ENCODE assay signal across 8 cellular contexts in the genomic region with DNA sequence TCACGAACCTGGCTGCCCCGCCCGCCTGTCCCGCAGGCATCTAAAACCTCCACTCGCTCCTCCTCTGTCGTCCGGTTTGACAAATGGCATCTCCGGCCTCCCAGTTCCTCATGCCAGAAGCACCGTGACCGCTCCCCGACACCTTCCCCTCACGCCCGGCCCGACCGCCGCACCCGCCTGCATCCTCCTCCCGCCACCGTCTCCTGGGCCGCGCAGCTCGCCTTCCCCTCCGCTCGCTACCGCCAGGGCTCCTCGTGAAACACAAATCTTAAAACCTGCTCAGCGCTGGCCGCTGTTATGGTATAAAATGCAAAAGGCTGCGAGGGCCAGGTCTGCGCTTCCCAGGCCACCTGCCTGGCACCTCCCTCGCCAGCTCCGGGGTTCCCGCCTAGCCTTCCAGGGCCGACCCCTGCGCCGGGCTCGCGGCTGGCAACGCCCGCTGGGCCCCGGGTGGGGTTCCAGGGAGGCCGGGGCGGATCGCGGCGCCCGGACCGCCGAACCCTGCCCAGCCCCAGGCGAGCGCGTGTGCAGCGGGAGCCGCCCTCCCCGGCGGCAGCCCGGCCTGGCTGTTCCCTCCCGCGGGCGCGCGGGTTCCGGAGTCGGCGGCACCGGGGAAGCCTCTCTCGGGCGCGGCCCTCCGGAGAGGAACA. TPM values are rescaled to one million over a fixed set of nuclear protein-coding genes. Genes with fewer than 3 reads are reported as not detected.
A peak's percentile ranks its signal among the peaks of the same experiment; 100 is the strongest.
DNase-seq lines count a peak whose midpoint lies in the region; TF ChIP-seq lines count a peak whose summit lies in the region.

No MANE protein-coding gene starts in this region.

- no peak overlapping the region for H2BK15ac ChIP-seq in H9 (ENCODE audit: low read depth, low read length)

- H4K91ac ChIP-seq in H9 (ENCODE audit: insufficient read length, low read depth, low read length), result no peak overlapping the region

- H3K4me1 ChIP-seq in ES-I3 (ENCODE audit: insufficient read depth, low read length) (no peaks in the 10 kb centered on the region; the same call in 1 of the 2 replicates), H9 (ENCODE audit: insufficient read depth, low read length) (no peaks in the 10 kb centered on the region; the same call in 1 of the 2 replicates)

- H3K27ac ChIP-seq in H9 (ENCODE audit: insufficient read length, low read depth, low read length), result no peak overlapping the region
- peak overlapping the region; percentile 81 for H3K27ac ChIP-seq in layer of hippocampus (ENCODE audit: low read depth, low read length)

- H3K23me2 ChIP-seq in H9 (ENCODE audit: insufficient read length, low read depth, low read length, poor library complexity, severe bottlenecking), result peaks cover 5% of the 10 kb centered on the region

- H3K4me1 Mint-ChIP-seq in H9, result peaks cover 7 to 14% of the 10 kb centered on the region in 2 experiments
- H3K4me1 Mint-ChIP-seq in stimulated activated naive CD8-positive, alpha-beta T cell treated with anti-CD3 and anti-CD28 coated beads, Interleukin-15, Interleukin-2, amounts not matched to agents 100 ng/mL and 50 ng/mL, for 24 hours (ENCODE audit: low read depth), result peaks cover 26% of the 10 kb centered on the region

- H3K27ac Mint-ChIP-seq in H9, result peak overlapping the region; percentile 59 to 95 (median 72); a peak in 5 of 7 replicates
- peak overlapping the region; percentile 63 for H3K27ac Mint-ChIP-seq in stimulated activated naive CD8-positive, alpha-beta T cell treated with anti-CD3 and anti-CD28 coated beads, Interleukin-15, Interleukin-2, amounts not matched to agents 100 ng/mL and 50 ng/mL, for 24 hours

- no peak overlapping the region for H4K5ac ChIP-seq in H9 (ENCODE audit: insufficient read length, low read depth, low read length)

- H2BK120ac ChIP-seq in H9 (ENCODE audit: low read depth, low read length, poor library complexity, severe bottlenecking), result no peak overlapping the region

- no peak overlapping the region for H3K23ac ChIP-seq in H9 (ENCODE audit: insufficient read length, low read depth, low read length)

- H3K9me3 ChIP-seq in ES-I3 (ENCODE audit: control insufficient read depth, insufficient read depth, low read length) (no peaks in the 10 kb centered on the region), H9 (ENCODE audit: control insufficient read depth, low read depth, low read length) (no peaks in the 10 kb centered on the region)

- peak overlapping the region; percentile 91 to 94 for H3K4me3 Mint-ChIP-seq in H9
- peak overlapping the region; percentile 84 for H3K4me3 Mint-ChIP-seq in stimulated activated naive CD8-positive, alpha-beta T cell treated with anti-CD3 and anti-CD28 coated beads, Interleukin-15, Interleukin-2, amounts not matched to agents 100 ng/mL and 50 ng/mL, for 24 hours

- no peak overlapping the region for H3K4ac ChIP-seq in H9 (ENCODE audit: low read depth, low read length)

- peak overlapping the region; percentile 61 for H3K9ac ChIP-seq in ES-I3 (ENCODE audit: low read depth, low read length)
- peak overlapping the region; percentile 61 for H3K9ac ChIP-seq in H9 (ENCODE audit: extremely low read depth, insufficient read length, low read length)

- peak overlapping the region; percentile 43; the same call in 1 of the 2 replicates for H3K14ac ChIP-seq in H9 (ENCODE audit: insufficient read depth, low read length)

- H3K27me3 ChIP-seq in H9 (ENCODE audit: insufficient read depth, low read length) (no peaks in the 10 kb centered on the region), layer of hippocampus (ENCODE audit: control insufficient read depth, insufficient read depth, low read length) (no peaks in the 10 kb centered on the region)

- H3K36me3 Mint-ChIP-seq in H9 (ENCODE audit: insufficient read depth in 1 of 3, low read depth in 3 of 3), result peaks cover 2 to 32% (median 11%) of the 10 kb centered on the region in 3 experiments; a peak in 5 of 7 replicates
- H3K36me3 Mint-ChIP-seq in stimulated activated naive CD8-positive, alpha-beta T cell treated with anti-CD3 and anti-CD28 coated beads, Interleukin-15, Interleukin-2, amounts not matched to agents 100 ng/mL and 50 ng/mL, for 24 hours (ENCODE audit: low read depth), result no peaks in the 10 kb centered on the region

- H3K27me3 Mint-ChIP-seq in H9 (ENCODE audit: low read depth), result peaks cover 2% of the 10 kb centered on the region; the same call in 1 of the 2 replicates
- H3K27me3 Mint-ChIP-seq in stimulated activated naive CD8-positive, alpha-beta T cell treated with anti-CD3 and anti-CD28 coated beads, Interleukin-15, Interleukin-2, amounts not matched to agents 100 ng/mL and 50 ng/mL, for 24 hours, result no peaks in the 10 kb centered on the region

- no peak overlapping the region for H2BK20ac ChIP-seq in H9 (ENCODE audit: low read depth, low read length, poor library complexity, severe bottlenecking)

- H3K9me3 Mint-ChIP-seq in H9, result no peaks in the 10 kb centered on the region
- H3K9me3 Mint-ChIP-seq in stimulated activated naive CD8-positive, alpha-beta T cell treated with anti-CD3 and anti-CD28 coated beads, Interleukin-15, Interleukin-2, amounts not matched to agents 100 ng/mL and 50 ng/mL, for 24 hours, result no peaks in the 10 kb centered on the region

- peak overlapping the region; percentile 59 for H3K18ac ChIP-seq in H9 (ENCODE audit: insufficient read length, low read depth, low read length)

- peaks cover 8% of the 10 kb centered on the region; the same call in 1 of the 2 replicates for H3K79me2 ChIP-seq in H9 (ENCODE audit: insufficient read depth, low read length)

- H3K36me3 ChIP-seq in ES-I3 (ENCODE audit: insufficient read depth, low read length), result no peaks in the 10 kb centered on the region; the same call in none of the 2 replicates

- no peak overlapping the region for H3K56ac ChIP-seq in H9 (ENCODE audit: insufficient read length, low read depth, low read length)

- no peak overlapping the region for H4K8ac ChIP-seq in H9 (replicated peaks; ENCODE audit: insufficient read length, low read depth, low read length)

- no peak overlapping the region for H2AK5ac ChIP-seq in H9 (ENCODE audit: insufficient read length, low read length)

- no peak for DNase-seq in H9
- DNase-seq in NOMO-1 treated with DMSO at 0.1 percent for 48 hours (lab: John Stamatoyannopoulos, UW; ENCODE audit: unreplicated experiment), result peak; percentile 33
- DNase-seq in T47D (ENCODE audit: low read depth in 1 of 2, low spot score in 1 of 2), result peak; percentile 55 to 76
- no peak for DNase-seq in islet precursor cell
- no peak for DNase-seq in NK-92 treated with Interleukin-12 subunit alpha and Interleukin-12 subunit beta, amount 100 ng/mL, for 24 hours (lab: John Stamatoyannopoulos, UW)

- peaks cover 5% of the 10 kb centered on the region for H3K79me1 ChIP-seq in H9 (ENCODE audit: insufficient read depth, low read depth, low read length, poor library complexity, severe bottlenecking)

- H3K4me2 ChIP-seq in H9 (ENCODE audit: insufficient read depth, insufficient read length, low read length), result peak overlapping the region; percentile 70

- H2BK12ac ChIP-seq in H9 (ENCODE audit: insufficient read length, low read depth, low read length), result no peak overlapping the region

- H3T11ph ChIP-seq in H9 (ENCODE audit: low read length), result no peak overlapping the region

- WGBS in H9 (ENCODE audit: extremely low coverage, insufficient read length, low lambda C conversion rate), result no CpG with 5 or more reads among the region's 70 CpGs

- in situ Hi-C loops in T47D (cut with HindIII; ENCODE audit: low pct_unique_long_range_greater_than_20kb, low sequenced_read_pairs), result no loop called here

- H2AFZ ChIP-seq in H9 (ENCODE audit: low read length), result no peak overlapping the region

- no peak overlapping the region for H2BK5ac ChIP-seq in H9 (ENCODE audit: insufficient read length, low read length)

- TF ChIP-seq CTCF in H9 (conservative IDR thresholded peaks at IDR 0.05), result 0 out of 3 replicates have a peak, but pooled peaks have one; percentile 12

- no peaks in the 10 kb centered on the region for H4K20me1 ChIP-seq in H9 (ENCODE audit: control insufficient read depth, insufficient read depth, insufficient read length)

RNA-seq across cellular contexts. Expression of gene SPSB3, which starts 0.5 kb away (rescaled TPM):
- 19.9 and 20.0 TPM in 2 replicates for total RNA-seq in H9 (2021)

RNA-seq across cellular contexts. Expression of gene NUBP2, which starts 0.9 kb away (rescaled TPM):
- total RNA-seq in H9 (2021), result 67.7 and 69.4 TPM in 2 replicates

RNA-seq across cellular contexts. Expression of gene MRPS34, which starts 8.9 kb away (rescaled TPM):
- total RNA-seq in H9 (2021), result 199 and 205 TPM in 2 replicates

RNA-seq across cellular contexts. Expression of gene EME2, which starts 9.3 kb away (rescaled TPM):
- 60.4 and 63.6 TPM in 2 replicates for total RNA-seq in H9 (2021)

RNA-seq across cellular contexts. Expression of gene NME3, which starts 10.5 kb away (rescaled TPM):
- total RNA-seq in H9 (2021), result 76.9 and 81.9 TPM in 2 replicates

Comparison
In these comparisons a context has a peak if more than half of its experiments do, and no peak if none do; other contexts are left out.
1. DNase-seq: peak in NOMO-1 treated with DMSO at 0.1 percent for 48 hours (single experiment) and T47D (2 of 2); none in H9 (single experiment), islet precursor cell (single experiment) and NK-92 treated with Interleukin-12 subunit alpha and Interleukin-12 subunit beta, amount 100 ng/mL, for 24 hours (single experiment).